ENCODE assay signal across 9 cellular contexts in genomic region chr11:65419460-65419772, GRCh38. TPM values are rescaled to one million over a fixed set of nuclear protein-coding genes. Genes with fewer than 3 reads are reported as not detected.
DNase-seq lines count a peak whose midpoint lies in the region; ATAC-seq and TF ChIP-seq lines count a peak whose summit lies in the region.
"Had no signal": no experiment of that assay in that cellular context is flagged by ENCODE, and none has a peak within 500 bp of the region (broad histone marks: within the 10 kb centered on the region; RNA-seq: fewer than 3 reads in every experiment).

No MANE protein-coding gene starts in this region.

- H3K27me3 ChIP-seq in mononuclear cell (ENCODE audit: insufficient read depth, low read length), result no peaks in the 10 kb centered on the region
- H3K27me3 ChIP-seq in uterus, result no peaks in the 10 kb centered on the region

- no peaks in the 10 kb centered on the region for H3K36me3 ChIP-seq in uterus

- DNase-seq in Right ventricle myocardium superior (peak; percentile 53), Right ventricle myocardium inferior (ENCODE audit: missing footprints) (no peak), caudate nucleus (lab: John Stamatoyannopoulos, UW) (no peak), uterus (peak; percentile 43 to 48), MV-4-11 (lab: John Stamatoyannopoulos, UW) (no peak), SK-N-DZ (ENCODE audit: low spot score) (no peak)

- ATAC-seq in Right ventricle myocardium superior (ENCODE audit: poor library complexity) (no peak), Right ventricle myocardium inferior (no peak), esophagus mucosa (no peak)

- H3K4me1 ChIP-seq in mononuclear cell (ENCODE audit: insufficient read depth, low read length), result peaks cover 64% of the 10 kb centered on the region
- peaks cover 0 to 7% of the 10 kb centered on the region in 2 donors for H3K4me1 ChIP-seq in uterus

- peak overlapping the region; percentile 40 for H3K4me3 ChIP-seq in mononuclear cell (ENCODE audit: low read length)
- peak overlapping the region; percentile 26 to 76 for H3K4me3 ChIP-seq in uterus
- H3K4me3 ChIP-seq: mucosa of descending colon had no signal

- no peak for TF ChIP-seq POLR2A in uterus (IDR thresholded peaks at IDR 0.05)

- H3K27ac ChIP-seq in caudate nucleus (ENCODE audit: low read depth, low read length), result peak overlapping the region; percentile 99
- H3K27ac ChIP-seq in uterus, result peak overlapping the region; percentile 98 to 99

- TF ChIP-seq CTCF in uterus (IDR thresholded peaks at IDR 0.05), result no peak

- H3K9me3 ChIP-seq in mononuclear cell (ENCODE audit: low read depth, low read length) (no peaks in the 10 kb centered on the region), uterus (no peaks in the 10 kb centered on the region)
- H3K9me3 ChIP-seq: mucosa of descending colon had no signal

- intact Hi-C loops in Right ventricle myocardium superior (cut with DNase I) (loop anchor here (2.0 to 5.0 kb wide), 2 partner anchors 37 to 77 kb away; partner anchors contain the start of gene SLC25A45), Right ventricle myocardium inferior (cut with DNase I) (loop anchor here (2.0 to 5.0 kb wide), 2 partner anchors 37 to 153 kb away; partner anchors contain the start of genes FAM89B, SLC25A45 and ZNRD2), uterus (cut with DNase I; ENCODE audit: low total_unique reads) (loop anchor here (5.0 kb wide), 2 partner anchors 37 to 93 kb away; partner anchors contain the start of gene SLC25A45)

RNA-seq across cellular contexts. Expression of gene NEAT1, which starts 3.2 kb away (rescaled TPM):
- total RNA-seq in Right ventricle myocardium superior (451 TPM), Right ventricle myocardium inferior (457 TPM), mononuclear cell (198 TPM), uterus (100 to 1,000 TPM in 3 of 4 donors, 10 to 100 TPM in 1; 33.6 to 932 (median 120) TPM), esophagus mucosa (389 TPM)
- 15.6 and 18.2 TPM in 2 replicates for polyA plus RNA-seq in SK-N-DZ (2014; cell fraction: cytosol; rRNA removed)
- polyA plus RNA-seq in SK-N-DZ (2014; cell fraction: nucleus; rRNA removed), result 45.6 and 148 TPM in 2 replicates

RNA-seq across cellular contexts. Expression of gene FRMD8, which starts 33.0 kb away (rescaled TPM):
- total RNA-seq in Right ventricle myocardium superior (8.6 TPM), Right ventricle myocardium inferior (8.2 TPM), mononuclear cell (23.1 TPM), uterus (100 to 1,000 TPM in 1 of 4 donors, 10 to 100 TPM in 3; 15.9 to 160 (median 41.5) TPM), esophagus mucosa (37.1 TPM)
- polyA plus RNA-seq in SK-N-DZ (2014; cell fraction: cytosol; rRNA removed), result 25.3 and 31.8 TPM in 2 replicates
- 28.6 and 39.3 TPM in 2 replicates for polyA plus RNA-seq in SK-N-DZ (2014; cell fraction: nucleus; rRNA removed)

RNA-seq across cellular contexts. Expression of gene SLC25A45, which starts 37.0 kb away (rescaled TPM):
- total RNA-seq in Right ventricle myocardium superior, result 5.3 TPM
- 5.6 TPM for total RNA-seq in Right ventricle myocardium inferior
- total RNA-seq in mononuclear cell, result 12.6 TPM
- total RNA-seq in uterus, result 1 to 10 TPM in 2 of 4 donors, under 1 TPM in 1, not detected in 1; 0.29 to 5.9 (median 5.3) TPM
- total RNA-seq in esophagus mucosa, result 3.4 TPM
- 2.4 and 3.9 TPM in 2 replicates for polyA plus RNA-seq in SK-N-DZ (2014; cell fraction: cytosol; rRNA removed)
- 2.0 and 7.1 TPM in 2 replicates for polyA plus RNA-seq in SK-N-DZ (2014; cell fraction: nucleus; rRNA removed)

Comparison
In these comparisons a context has a peak if more than half of its experiments do, and no peak if none do; other contexts are left out.
1. DNase-seq: peak in Right ventricle myocardium superior (single experiment) and uterus (2 of 2); none in Right ventricle myocardium inferior (single experiment), caudate nucleus (0 of 61), MV-4-11 (single experiment) and SK-N-DZ (single experiment).